27 cellular contexts compared by ENCODE assay signal in genomic region chr7:28071570-28071969, GRCh38.
DNase-seq lines count a peak whose midpoint lies in the region; ATAC-seq and TF ChIP-seq lines count a peak whose summit lies in the region.
"Had no signal": no experiment of that assay in that cellular context is flagged by ENCODE, and none has a peak within 500 bp of the region (broad histone marks: within the 10 kb centered on the region; RNA-seq: fewer than 3 reads in every experiment).

No MANE protein-coding gene starts in this region.

- no peak overlapping the region for H4K91ac ChIP-seq in trophoblast cell (ENCODE audit: low read depth, low read length)

- H3K79me1 ChIP-seq in trophoblast cell (ENCODE audit: low read length): peaks cover 16% of the 10 kb centered on the region

- no peak overlapping the region for H2BK12ac ChIP-seq in trophoblast cell (ENCODE audit: low read length)

- no peak for ATAC-seq in GM18520 (IDR thresholded peaks at IDR 0.05; ENCODE audit: unreplicated experiment)
- ATAC-seq: activated CD4-positive, alpha-beta T cell treated with anti-CD3 and anti-CD28 coated beads for 36 hours; activated CD8-positive, alpha-beta T cell treated with anti-CD3 and anti-CD28 coated beads for 36 hours; CD8-positive, alpha-beta T cell; stimulated activated effector memory CD8-positive, alpha-beta T cell treated with anti-CD3 and anti-CD28 coated beads, Interleukin-12 subunit alpha, Interleukin-12 subunit beta, amount 100 ng/mL, for 72 hours had no signal

- H3K18ac ChIP-seq in trophoblast cell (ENCODE audit: low read length): no peak overlapping the region

- no peak overlapping the region for H3K27ac ChIP-seq in hepatocyte
- no peak overlapping the region for H3K27ac ChIP-seq in subcutaneous abdominal adipose tissue (ENCODE audit: low read depth, low read length)
- no peak overlapping the region for H3K27ac ChIP-seq in trophoblast cell (ENCODE audit: low read depth, low read length)
- H3K27ac ChIP-seq: adrenal gland, left ventricle myocardium inferior, neutrophil, psoas muscle had no signal

- no peak overlapping the region for H2BK120ac ChIP-seq in trophoblast cell (ENCODE audit: insufficient read depth, low read length, poor library complexity)

- H3K27me3 ChIP-seq in adipocyte (replicated peaks; ENCODE audit: control insufficient read depth, insufficient read depth, low read length) (no peaks in the 10 kb centered on the region), hepatocyte (no peaks in the 10 kb centered on the region), subcutaneous abdominal adipose tissue (ENCODE audit: control insufficient read depth in 5 of 5, insufficient read depth in 4 of 5, low read length in 5 of 5) (no peaks in the 10 kb centered on the region), trophoblast cell (ENCODE audit: insufficient read depth, low read length) (no peaks in the 10 kb centered on the region)
- H3K27me3 ChIP-seq: adrenal gland, neutrophil had no signal

- peak; percentile 42 for DNase-seq in ELR (ENCODE audit: low read depth)
- peak; percentile 37 for DNase-seq in adipocyte (ENCODE audit: low read depth)
- no peak for DNase-seq in hepatocyte (ENCODE audit: low spot score)
- no peak for DNase-seq in trophoblast cell
- DNase-seq in GM13977 (ENCODE audit: low spot score): no peak
- DNase-seq in islet precursor cell: no peak
- DNase-seq: activated CD4-positive, alpha-beta T cell treated with anti-CD3 and anti-CD28 coated beads for 36 hours; activated CD8-positive, alpha-beta memory T cell treated with anti-CD3 and anti-CD28 coated beads, Interleukin-2, amount 50 U/mL, for 48 hours; activated CD8-positive, alpha-beta T cell treated with anti-CD3 and anti-CD28 coated beads for 36 hours; activated naive CD4-positive, alpha-beta T cell treated with anti-CD3 and anti-CD28 coated beads for 36 hours; adrenal gland; CD8-positive, alpha-beta T cell; cerebellar nuclear complex; DMS 273 treated with DMSO at 0.1 percent for 48 hours; HCEC 1CT; left ventricle myocardium inferior; mesendoderm; NCI-H1092; NCI-H1694 treated with DMSO at 0.1 percent for 48 hours; NCI-H510A; psoas muscle; stimulated activated CD4-positive, alpha-beta T cell treated with anti-CD3 and anti-CD28 coated beads, Interleukin-15, amount 100 ng/mL, for 24 hours; T-helper 9 cell had no signal

- no peak overlapping the region for H2AK5ac ChIP-seq in trophoblast cell (ENCODE audit: low read length)

- 84% methylated on average over 6 of the region's 6 CpGs for WGBS in hepatocyte (ENCODE audit: low lambda C conversion rate, missing lambda C conversion rate)
- no CpG with 5 or more reads among the region's 6 CpGs for WGBS in trophoblast cell (ENCODE audit: extremely low coverage, insufficient coverage, insufficient read length)

- peak overlapping the region; percentile 3 for H3K4me2 ChIP-seq in hepatocyte
- H3K4me2 ChIP-seq in trophoblast cell (ENCODE audit: low read length): no peak overlapping the region

- H3K14ac ChIP-seq in trophoblast cell (ENCODE audit: low read length): no peak overlapping the region

- in situ Hi-C loops in GM13977 (cut with MboI; ENCODE audit: low pct_unique_long_range_greater_than_20kb, low sequenced_read_pairs, unreplicated experiment): no loop called here

- no peaks in the 10 kb centered on the region for H3K9me3 ChIP-seq in adipocyte (ENCODE audit: control insufficient read depth, low read length)
- no peaks in the 10 kb centered on the region for H3K9me3 ChIP-seq in hepatocyte (ENCODE audit: low read depth)
- H3K9me3 ChIP-seq in subcutaneous abdominal adipose tissue (ENCODE audit: control insufficient read depth in 5 of 5, low read length in 5 of 5): no peaks in the 10 kb centered on the region
- no peaks in the 10 kb centered on the region for H3K9me3 ChIP-seq in trophoblast cell (ENCODE audit: insufficient read depth, low read depth, low read length)
- H3K9me3 ChIP-seq: adrenal gland, left ventricle myocardium inferior, neutrophil, psoas muscle had no signal

- H3K79me2 ChIP-seq in hepatocyte (peaks cover 8% of the 10 kb centered on the region), trophoblast cell (ENCODE audit: control insufficient read depth, insufficient read depth, low read length, poor library complexity) (peaks cover 5% of the 10 kb centered on the region)

- no peaks in the 10 kb centered on the region for H3K9me2 ChIP-seq in hepatocyte (replicated peaks; ENCODE audit: insufficient read depth)

- no peak overlapping the region for H3K4ac ChIP-seq in trophoblast cell (ENCODE audit: low read depth, low read length)

- no peaks in the 10 kb centered on the region for H3K36me3 ChIP-seq in adipocyte (ENCODE audit: control insufficient read depth, insufficient read depth, low read length, severe bottlenecking)
- H3K36me3 ChIP-seq in hepatocyte (replicated peaks; ENCODE audit: insufficient read depth, low read depth): no peaks in the 10 kb centered on the region
- H3K36me3 ChIP-seq in subcutaneous abdominal adipose tissue (ENCODE audit: control insufficient read depth in 5 of 5, insufficient read depth in 5 of 5, low read length in 5 of 5): no peaks in the 10 kb centered on the region
- H3K36me3 ChIP-seq in trophoblast cell (ENCODE audit: control insufficient read depth in 1 of 2, insufficient read depth in 2 of 2, low read length in 2 of 2): no peaks in the 10 kb centered on the region
- H3K36me3 ChIP-seq: adrenal gland, left ventricle myocardium inferior, neutrophil had no signal

- H4K20me1 ChIP-seq in hepatocyte (ENCODE audit: insufficient read depth, poor library complexity, severe bottlenecking): no peaks in the 10 kb centered on the region

- H3K9ac ChIP-seq in adipocyte (ENCODE audit: low read length): peak overlapping the region; percentile 62
- H3K9ac ChIP-seq in subcutaneous abdominal adipose tissue (ENCODE audit: low read length in 5 of 5): peak overlapping the region in 1 of 5 donors; percentile 36
- H3K9ac ChIP-seq in trophoblast cell (ENCODE audit: low read length): no peak overlapping the region

- H2AFZ ChIP-seq in hepatocyte (no peak overlapping the region), trophoblast cell (ENCODE audit: insufficient read depth, low read length, poor library complexity) (no peak overlapping the region)

- TF ChIP-seq CTCF in hepatocyte (IDR thresholded peaks at IDR 0.05; ENCODE audit: poor library complexity): no peak
- TF ChIP-seq CTCF in GM13977 (IDR thresholded peaks at IDR 0.05; ENCODE audit: extremely low read depth, insufficient read depth, missing control alignments): no peak

- H4K12ac ChIP-seq in trophoblast cell (ENCODE audit: low read depth, low read length): no peak overlapping the region

- no peak overlapping the region for H2BK5ac ChIP-seq in trophoblast cell (ENCODE audit: low read depth, low read length, poor library complexity)

- H3K4me1 ChIP-seq in adipocyte (ENCODE audit: control insufficient read depth, insufficient read depth, low read length): peaks cover 43% of the 10 kb centered on the region
- H3K4me1 ChIP-seq in hepatocyte (ENCODE audit: insufficient read depth): peaks cover 34% of the 10 kb centered on the region
- peaks cover 3 to 28% (median 23%) of the 10 kb centered on the region in 5 donors for H3K4me1 ChIP-seq in subcutaneous abdominal adipose tissue (ENCODE audit: control insufficient read depth in 5 of 5, insufficient read depth in 5 of 5, low read length in 5 of 5)
- peaks cover 0 to 3% of the 10 kb centered on the region in 2 experiments for H3K4me1 ChIP-seq in trophoblast cell (ENCODE audit: control insufficient read depth in 1 of 2, insufficient read depth in 2 of 2, low read length in 2 of 2)

- H4K8ac ChIP-seq in trophoblast cell (ENCODE audit: low read depth, low read length): no peak overlapping the region

- H3K23ac ChIP-seq in trophoblast cell (ENCODE audit: low read length): no peak overlapping the region

- H3K4me3 ChIP-seq in adipocyte (ENCODE audit: low read length) (peak overlapping the region; percentile 68), hepatocyte (no peak overlapping the region), subcutaneous abdominal adipose tissue (ENCODE audit: low read depth in 1 of 5, low read length in 5 of 5) (peak overlapping the region in 4 of 5 donors; percentile 20 to 57 (median 43)), trophoblast cell (ENCODE audit: low read depth, low read length) (no peak overlapping the region)
- H3K4me3 ChIP-seq: adrenal gland, left ventricle myocardium inferior, psoas muscle had no signal

Comparison
In these comparisons a context has a peak if more than half of its experiments do, and no peak if none do; other contexts are left out.
1. DNase-seq: peak in ELR (single experiment) and adipocyte (single experiment); none in hepatocyte (single experiment), trophoblast cell (0 of 2), GM13977 (single experiment) and islet precursor cell (single experiment).
2. H3K4me3 ChIP-seq: peak in adipocyte (single experiment) and subcutaneous abdominal adipose tissue (4 of 5); none in hepatocyte (single experiment) and trophoblast cell (single experiment).